Comparison of ENCODE assay signal across 1 cellular context in genomic region chr1:45730075-45730779, GRCh38.
A peak's percentile ranks its signal among the peaks of the same experiment; 100 is the strongest.
TF ChIP-seq lines count a peak whose summit lies in the region.

No MANE protein-coding gene starts in this region.

TF ChIP-seq in Ishikawa, 13 proteins besides CTCF, POLR2A, EP300 and RAD21 (continued from another document):
- TF ChIP-seq REST (IDR thresholded peaks at IDR 0.05; ENCODE audit: low read depth) (no peak), EGR1 (IDR thresholded peaks at IDR 0.05) (no peak), MAX (IDR thresholded peaks at IDR 0.05) (peak; percentile 40; the same call in 1 of the 2 replicates), YY1 (IDR thresholded peaks at IDR 0.05; ENCODE audit: low read depth) (no peak)
TF ChIP-seq in Ishikawa: peak in this region for 3.
